Comparison of ENCODE assay signal across 9 cellular contexts in genomic region chr6:32666420-32667300, GRCh38. TPM values are rescaled to one million over a fixed set of nuclear protein-coding genes. Genes with fewer than 3 reads are reported as not detected.
A peak's percentile ranks its signal among the peaks of the same experiment; 100 is the strongest.
DNase-seq lines count a peak whose midpoint lies in the region; ATAC-seq and TF ChIP-seq lines count a peak whose summit lies in the region.
"Had no signal": no experiment of that assay in that cellular context is flagged by ENCODE, and none has a peak within 500 bp of the region (broad histone marks: within the 10 kb centered on the region; RNA-seq: fewer than 3 reads in every experiment).

Gene HLA-DQB1, minus strand, starts transcription at chr6:32666657. Its CDS starts 50 bp downstream, at chr6:32666607.

- 19% methylated on average over 16 of the region's 16 CpGs for WGBS in prostate gland

- no peak within 1 kb of the TSS for H3K4me3 Mint-ChIP-seq in HFFc6
- H3K4me3 Mint-ChIP-seq in activated T-cell treated with anti-CD3 and anti-CD28 coated beads, Interleukin-2, amount 50 U/mL, for 72 hours = peak within 1 kb of the TSS; percentile 76 to 80
- H3K4me3 Mint-ChIP-seq in glutamatergic neuron (ENCODE audit: unreplicated experiment) = peak within 1 kb of the TSS; percentile 84

- DNase-seq in NCI-H2227 (lab: John Stamatoyannopoulos, UW; ENCODE audit: unreplicated experiment) = peak; percentile 16
- no peak for DNase-seq in NCI-H2227 treated with DMSO at 0.1 percent for 48 hours (lab: John Stamatoyannopoulos, UW)
- DNase-seq in HFFc6 = peak; percentile 0
- DNase-seq in NCI-H460 (ENCODE audit: extremely low read depth, low read depth) = peak; percentile 46
- peak in 1 of 2 donors; percentile 40 for DNase-seq in activated T-cell treated with anti-CD3 and anti-CD28 coated beads, Interleukin-2, amount 50 U/mL, for 72 hours
- peak; percentile 34 for DNase-seq in glutamatergic neuron
- peak; percentile 20 for DNase-seq in prostate gland (ENCODE audit: low spot score)
- DNase-seq in NCI-H2171 (lab: John Stamatoyannopoulos, UW) = no peak

- H3K27me3 ChIP-seq in prostate gland (replicated peaks; ENCODE audit: insufficient read depth) = no peaks in the 10 kb centered on the region

- peak; percentile 86 for ATAC-seq in activated T-cell treated with anti-CD3 and anti-CD28 coated beads, Interleukin-2, amount 50 U/mL, for 72 hours (replicated peaks in 1 of 2)

- H3K27ac Mint-ChIP-seq in HFFc6 (no peak within 1 kb of the TSS), glutamatergic neuron (ENCODE audit: unreplicated experiment) (no peak within 1 kb of the TSS)
- peak within 1 kb of the TSS; percentile 20 for H3K27ac Mint-ChIP-seq in activated T-cell treated with anti-CD3 and anti-CD28 coated beads, Interleukin-2, amount 50 U/mL, for 72 hours

- TF ChIP-seq CTCF in HFFc6 (IDR thresholded peaks at IDR 0.05) (no peak), glutamatergic neuron (IDR thresholded peaks at IDR 0.05; ENCODE audit: partially characterized antibody, unreplicated experiment) (no peak), prostate gland (IDR thresholded peaks at IDR 0.05) (no peak)

- peaks cover 20% of the 10 kb centered on the region; the same call in 1 of the 2 replicates for H3K27me3 Mint-ChIP-seq in HFFc6 (ENCODE audit: insufficient read depth)
- peaks cover 55% of the 10 kb centered on the region for H3K27me3 Mint-ChIP-seq in activated T-cell treated with anti-CD3 and anti-CD28 coated beads, Interleukin-2, amount 50 U/mL, for 72 hours (ENCODE audit: low read depth)
- H3K27me3 Mint-ChIP-seq in glutamatergic neuron (ENCODE audit: unreplicated experiment) = peaks cover 9% of the 10 kb centered on the region

- no peak within 1 kb of the TSS for H3K27ac ChIP-seq in prostate gland

- peaks cover under 1% of the 10 kb centered on the region for H3K9me3 Mint-ChIP-seq in HFFc6
- no peaks in the 10 kb centered on the region for H3K9me3 Mint-ChIP-seq in activated T-cell treated with anti-CD3 and anti-CD28 coated beads, Interleukin-2, amount 50 U/mL, for 72 hours
- H3K9me3 Mint-ChIP-seq in glutamatergic neuron (ENCODE audit: unreplicated experiment) = peaks cover 2% of the 10 kb centered on the region

- H3K4me1 Mint-ChIP-seq in HFFc6 (ENCODE audit: low read depth) (no peaks in the 10 kb centered on the region), glutamatergic neuron (ENCODE audit: low read depth, unreplicated experiment) (peaks cover 2% of the 10 kb centered on the region)
- peaks cover 33% of the 10 kb centered on the region for H3K4me1 Mint-ChIP-seq in activated T-cell treated with anti-CD3 and anti-CD28 coated beads, Interleukin-2, amount 50 U/mL, for 72 hours (ENCODE audit: low read depth)

- no peaks in the 10 kb centered on the region for H3K9me3 ChIP-seq in prostate gland

- no peak for TF ChIP-seq POLR2A in prostate gland (IDR thresholded peaks at IDR 0.05)

- intact Hi-C loops in prostate gland (cut with DNase I) = no loop called here

- H3K4me3 ChIP-seq in prostate gland = no peak within 1 kb of the TSS

- no peaks in the 10 kb centered on the region for H3K36me3 ChIP-seq in prostate gland

- no peaks in the 10 kb centered on the region for H3K4me1 ChIP-seq in prostate gland (replicated peaks)

- H3K36me3 Mint-ChIP-seq in HFFc6 (ENCODE audit: low read depth) (no peaks in the 10 kb centered on the region; the same call in 1 of the 2 replicates), glutamatergic neuron (ENCODE audit: unreplicated experiment) (no peaks in the 10 kb centered on the region)
- H3K36me3 Mint-ChIP-seq in activated T-cell treated with anti-CD3 and anti-CD28 coated beads, Interleukin-2, amount 50 U/mL, for 72 hours (ENCODE audit: insufficient read depth in 2 of 2) = peaks cover 0 to 5% of the 10 kb centered on the region in 2 donors

RNA-seq across cellular contexts. Expression of gene HLA-DQB1, which starts in this region (rescaled TPM):
- total RNA-seq in HFFc6 (2021; fragmentation: NEBNext Ultra II Directional; extraction: Animal tissue kit (Norgen Biotek cat#: 25700)) = not detected
- 0.17 TPM in 1 of 2 replicates, not detected in the other for total RNA-seq in NCI-H460 (2014; rRNA removed; shearing (Covaris generic))
- not detected in 2 replicates for polyA plus RNA-seq in NCI-H460 (2014; cell fraction: nucleus; rRNA removed)
- total RNA-seq in activated T-cell treated with anti-CD3 and anti-CD28 coated beads, Interleukin-2, amount 50 U/mL, for 72 hours = 1 to 10 TPM; 2.5 to 2.9 TPM
- total RNA-seq in glutamatergic neuron (ENCODE audit: unreplicated experiment) = not detected
- total RNA-seq in prostate gland = 1 to 10 TPM; 1.0 to 3.0 TPM
- polyA plus RNA-seq: BJ had no signal

Comparison
In these comparisons a context has a peak if more than half of its experiments do, and no peak if none do; other contexts are left out.
1. DNase-seq: peak in NCI-H2227 (single experiment) and prostate gland (single experiment); none in NCI-H2227 treated with DMSO at 0.1 percent for 48 hours (single experiment) and NCI-H2171 (single experiment).
2. Peak in DNase-seq in HFFc6; RNA of the gene not detected or under 1 TPM.
3. Peak in DNase-seq in NCI-H460; RNA of the gene not detected or under 1 TPM.
4. Peak in DNase-seq in glutamatergic neuron; RNA of the gene not detected or under 1 TPM.